In the genomic region with DNA sequence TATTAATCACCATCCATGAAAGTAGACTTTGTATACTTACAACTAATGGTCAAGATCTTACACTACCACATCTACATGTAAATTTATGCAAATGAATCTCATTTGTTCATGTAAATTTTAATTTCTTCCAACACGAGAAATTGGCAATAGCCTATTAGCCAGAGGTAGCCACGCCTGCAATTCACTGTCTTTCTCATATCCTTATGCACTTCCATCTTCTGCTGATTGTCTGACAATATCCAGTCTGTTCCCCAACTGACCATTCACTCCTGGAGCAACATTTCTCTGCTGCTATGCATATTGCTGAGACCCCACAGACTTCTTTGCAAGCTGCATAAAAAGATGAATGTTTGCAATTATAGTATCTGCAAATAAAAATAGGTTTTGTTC, we compare ENCODE assay signal across 13 cellular contexts. TPM values are rescaled to one million over a fixed set of nuclear protein-coding genes. Genes with fewer than 3 reads are reported as not detected.
A peak's percentile ranks its signal among the peaks of the same experiment; 100 is the strongest.
DNase-seq lines count a peak whose midpoint lies in the region; ATAC-seq and TF ChIP-seq lines count a peak whose summit lies in the region.
"Had no signal": no experiment of that assay in that cellular context is flagged by ENCODE, and none has a peak within 500 bp of the region (broad histone marks: within the 10 kb centered on the region; RNA-seq: fewer than 3 reads in every experiment).

No MANE protein-coding gene starts in this region.

- no peaks in the 10 kb centered on the region for H3K27me3 ChIP-seq in GM23248 (replicated peaks; ENCODE audit: insufficient read depth)
- H3K27me3 ChIP-seq in kidney epithelial cell (ENCODE audit: control insufficient read depth, insufficient read depth, low read length) = no peaks in the 10 kb centered on the region
- no peaks in the 10 kb centered on the region for H3K27me3 ChIP-seq in smooth muscle cell (ENCODE audit: low read depth)
- H3K27me3 ChIP-seq in naive thymus-derived CD4-positive, alpha-beta T cell (ENCODE audit: control insufficient read depth in 2 of 2, insufficient read depth in 2 of 2, low read length in 2 of 2) = peaks cover 0 to 5% of the 10 kb centered on the region in 2 donors
- H3K27me3 ChIP-seq: adrenal gland had no signal

- intact Hi-C loops in naive thymus-derived CD4-positive, alpha-beta T cell (cut with micrococcal nuclease) = no loop called here

- H3K4me1 Mint-ChIP-seq in naive thymus-derived CD4-positive, alpha-beta T cell = no peaks in the 10 kb centered on the region
- H3K4me1 Mint-ChIP-seq: CD14-positive monocyte, GM23338, memory B cell had no signal

- TF ChIP-seq CTCF in astrocyte of the spinal cord (IDR thresholded peaks at IDR 0.05; ENCODE audit: low read depth, low read length) (no peak), kidney epithelial cell (IDR thresholded peaks at IDR 0.05; ENCODE audit: insufficient read depth, low read length, poor library complexity, severe bottlenecking) (no peak), smooth muscle cell (IDR thresholded peaks at IDR 0.05; ENCODE audit: borderline replicate concordance, insufficient read depth, poor library complexity, severe bottlenecking) (no peak)

- H3K36me3 ChIP-seq in GM23248 (ENCODE audit: low read depth) (peaks cover 63% of the 10 kb centered on the region), kidney epithelial cell (ENCODE audit: control insufficient read depth, insufficient read depth, low read length) (peaks cover 4% of the 10 kb centered on the region), smooth muscle cell (ENCODE audit: low read depth) (peaks cover 26% of the 10 kb centered on the region)
- no peaks in the 10 kb centered on the region for H3K36me3 ChIP-seq in naive thymus-derived CD4-positive, alpha-beta T cell (ENCODE audit: control insufficient read depth in 2 of 3, insufficient read depth in 3 of 3, low read length in 3 of 3)
- H3K36me3 ChIP-seq: adrenal gland had no signal

- H3K4me2 ChIP-seq in GM23248 (ENCODE audit: unreplicated experiment) (peak overlapping the region; percentile 97), smooth muscle cell (peak overlapping the region; percentile 88)
- H3K4me2 ChIP-seq: GM23338 had no signal

- H3K9me3 Mint-ChIP-seq in naive thymus-derived CD4-positive, alpha-beta T cell = peaks cover 0 to 23% (median 3%) of the 10 kb centered on the region in 11 donors

- no peaks in the 10 kb centered on the region for H3K9me2 ChIP-seq in GM23248 (ENCODE audit: insufficient read depth)

- H3K9ac ChIP-seq in GM23248 (peak overlapping the region; percentile 100), smooth muscle cell (ENCODE audit: low read depth) (no peak overlapping the region)

- in situ Hi-C loops in GM23248 (cut with MboI) (no loop called here), astrocyte of the spinal cord (cut with HindIII; ENCODE audit: low sequenced_read_pairs) (no loop called here)

- H3K27ac Mint-ChIP-seq in naive thymus-derived CD4-positive, alpha-beta T cell = no peak overlapping the region
- H3K27ac Mint-ChIP-seq: CD14-positive monocyte, GM23338, memory B cell had no signal

- H3K4me3 ChIP-seq in GM23248 (peak overlapping the region; percentile 99), astrocyte of the spinal cord (ENCODE audit: low read depth, low read length) (peak overlapping the region; percentile 80), kidney epithelial cell (ENCODE audit: low read depth, low read length) (peak overlapping the region; percentile 85), smooth muscle cell (peak overlapping the region; percentile 52)
- no peak overlapping the region for H3K4me3 ChIP-seq in naive thymus-derived CD4-positive, alpha-beta T cell (ENCODE audit: low read length)
- H3K4me3 ChIP-seq: GM23338 had no signal

- peaks cover 88% of the 10 kb centered on the region for H3F3A ChIP-seq in GM23248 (ENCODE audit: insufficient read depth)
- H3F3A ChIP-seq in smooth muscle cell (ENCODE audit: low read depth) = peaks cover 25% of the 10 kb centered on the region

- CTCF ChIA-PET in naive thymus-derived CD4-positive, alpha-beta T cell (lab: Charles Lee) = no interaction called here

- peaks cover 0 to 8% (median 2%) of the 10 kb centered on the region in 5 donors for H3K36me3 Mint-ChIP-seq in naive thymus-derived CD4-positive, alpha-beta T cell
- H3K36me3 Mint-ChIP-seq: CD14-positive monocyte had no signal

- peaks cover 77% of the 10 kb centered on the region for H3K79me2 ChIP-seq in GM23248 (ENCODE audit: insufficient read depth)
- H3K79me2 ChIP-seq in smooth muscle cell (ENCODE audit: low read depth) = peaks cover 70% of the 10 kb centered on the region

- POLR2A ChIA-PET in naive thymus-derived CD4-positive, alpha-beta T cell (lab: Charles Lee) = no interaction called here

- H3K4me1 ChIP-seq in GM23248 (ENCODE audit: insufficient read depth) (peaks cover 21% of the 10 kb centered on the region), smooth muscle cell (ENCODE audit: low read depth) (peaks cover 14% of the 10 kb centered on the region)
- H3K4me1 ChIP-seq in naive thymus-derived CD4-positive, alpha-beta T cell (ENCODE audit: control insufficient read depth in 2 of 2, insufficient read depth in 2 of 2, low read length in 2 of 2) = no peaks in the 10 kb centered on the region

- ATAC-seq in HG03460 (IDR thresholded peaks at IDR 0.05; ENCODE audit: unreplicated experiment) = no peak
- no peak for ATAC-seq in naive thymus-derived CD4-positive, alpha-beta T cell
- ATAC-seq in HG03439 (IDR thresholded peaks at IDR 0.05; ENCODE audit: unreplicated experiment) = no peak
- ATAC-seq: GM23338 had no signal

- peaks cover 10% of the 10 kb centered on the region; the same call in 1 of the 2 replicates for H4K20me1 ChIP-seq in GM23248 (ENCODE audit: insufficient read depth)
- H4K20me1 ChIP-seq in smooth muscle cell (ENCODE audit: low read depth) = peaks cover 51% of the 10 kb centered on the region

- H3K27ac ChIP-seq in GM23248 (peak overlapping the region; percentile 100), smooth muscle cell (ENCODE audit: low read depth) (peak overlapping the region; percentile 99)
- no peak overlapping the region for H3K27ac ChIP-seq in naive thymus-derived CD4-positive, alpha-beta T cell (ENCODE audit: low read depth, low read length)

- H2AFZ ChIP-seq in GM23248 (no peak overlapping the region), smooth muscle cell (ENCODE audit: low read depth) (no peak overlapping the region)
- H2AFZ ChIP-seq: GM23338 had no signal

- H3K4me3 Mint-ChIP-seq in naive thymus-derived CD4-positive, alpha-beta T cell = no peak overlapping the region
- H3K4me3 Mint-ChIP-seq: CD14-positive monocyte, GM23338, memory B cell had no signal

- DNase-seq in GM23248 = peak; percentile 43
- peak; percentile 42 for DNase-seq in astrocyte of the spinal cord (ENCODE audit: low read depth, low spot score)
- no peak for DNase-seq in kidney epithelial cell (ENCODE audit: low read depth)
- no peak for DNase-seq in smooth muscle cell (lab: John Stamatoyannopoulos, UW; ENCODE audit: unreplicated experiment)
- no peak for DNase-seq in activated CD8-positive, alpha-beta memory T cell treated with anti-CD3 and anti-CD28 coated beads, Interleukin-2, amount 50 U/mL, for 4 hours
- DNase-seq in naive thymus-derived CD4-positive, alpha-beta T cell = no peak
- DNase-seq: activated CD4-positive, CD25-positive, alpha-beta regulatory T cell treated with anti-CD3 and anti-CD28 coated beads, Interleukin-2, amount 50 U/mL, for 72 hours; adrenal gland had no signal

- peaks cover 0 to 17% (median 11%) of the 10 kb centered on the region in 5 donors for H3K27me3 Mint-ChIP-seq in naive thymus-derived CD4-positive, alpha-beta T cell

- H3K9me3 ChIP-seq in GM23248 (ENCODE audit: low read depth) = no peaks in the 10 kb centered on the region
- no peaks in the 10 kb centered on the region for H3K9me3 ChIP-seq in smooth muscle cell (replicated peaks; ENCODE audit: low read depth)
- H3K9me3 ChIP-seq in naive thymus-derived CD4-positive, alpha-beta T cell (ENCODE audit: control insufficient read depth in 2 of 3, low read length in 3 of 3) = no peaks in the 10 kb centered on the region
- H3K9me3 ChIP-seq: adrenal gland had no signal

- 17 to 27% methylated on average over 2 of the region's 2 CpGs for WGBS in GM23248 (ENCODE audit: low coverage in 1 of 2, low lambda C conversion rate in 2 of 2, missing lambda C conversion rate in 2 of 2), 2 experiments
- WGBS in smooth muscle cell (ENCODE audit: low lambda C conversion rate) = 91% methylated on average over 2 of the region's 2 CpGs

RNA-seq across cellular contexts. Expression of a gene that starts 2.5 kb away (rescaled TPM):
- 809 and 1,043 TPM in 2 replicates for total RNA-seq in GM23248 (2014; rRNA removed; shearing (Covaris generic))
- polyA plus RNA-seq in GM23248 (2016; fragmentation: Nextera tagmentation; extraction: Ambion mirVana) = 1,317 and 1,390 TPM in 2 replicates
- 470 and 585 TPM in 2 replicates for total RNA-seq in kidney epithelial cell
- total RNA-seq in smooth muscle cell = 397 and 495 TPM in 2 replicates
- 588 and 814 TPM in 2 replicates for polyA plus RNA-seq in smooth muscle cell
- total RNA-seq in naive thymus-derived CD4-positive, alpha-beta T cell = not detected
- polyA plus RNA-seq in naive thymus-derived CD4-positive, alpha-beta T cell = not detected
- total RNA-seq: GM23338 had no signal
- polyA plus RNA-seq: CD14-positive monocyte had no signal

Comparison
In these comparisons a context has a peak if more than half of its experiments do, and no peak if none do; other contexts are left out.
1. DNase-seq: peak in GM23248 (single experiment) and astrocyte of the spinal cord (single experiment); none in kidney epithelial cell (single experiment), smooth muscle cell (single experiment), activated CD8-positive, alpha-beta memory T cell treated with anti-CD3 and anti-CD28 coated beads, Interleukin-2, amount 50 U/mL, for 4 hours (single experiment) and naive thymus-derived CD4-positive, alpha-beta T cell (0 of 9).
2. RNA of a gene that starts 2.5 kb away (total RNA-seq): 809 to 1,043 TPM in GM23248, 470 to 585 TPM in kidney epithelial cell and 397 to 495 TPM in smooth muscle cell; not detected in naive thymus-derived CD4-positive, alpha-beta T cell; every median in the first group is over 100 times any median in the second.